ENCODE assay signal across 8 cellular contexts in the genomic region with DNA sequence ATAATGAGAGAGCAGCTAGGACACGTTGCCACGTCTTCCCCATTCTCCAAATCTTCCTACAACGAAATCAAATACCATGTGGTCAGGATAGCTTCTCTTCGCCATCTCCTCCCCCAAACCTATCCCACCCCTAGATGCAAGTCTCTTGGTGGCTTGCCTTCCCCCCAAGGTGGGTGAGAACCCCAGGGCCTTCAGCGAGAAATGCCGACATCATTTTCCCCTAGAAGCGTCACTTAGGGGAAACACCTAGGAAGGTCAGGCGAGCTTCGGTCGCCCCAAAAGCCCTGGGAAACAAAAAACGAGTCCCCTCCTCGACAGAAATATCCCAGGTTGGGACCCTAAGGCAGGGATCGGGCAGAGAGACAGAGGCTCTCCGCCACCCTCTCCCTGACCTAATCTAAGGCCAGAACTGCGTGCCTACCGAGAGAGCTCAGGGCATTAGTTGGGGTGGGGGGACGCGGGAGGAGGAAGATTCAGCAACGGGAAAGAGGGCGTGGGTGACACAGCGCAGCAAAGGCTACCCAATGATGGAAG. TPM values are rescaled to one million over a fixed set of nuclear protein-coding genes. Genes with fewer than 3 reads are reported as not detected.
DNase-seq lines count a peak whose midpoint lies in the region; ATAC-seq and TF ChIP-seq lines count a peak whose summit lies in the region.

No MANE protein-coding gene starts in this region.

- 0 to 1% (median 0%) methylated on average over 21 of the region's 21 CpGs for WGBS in psoas muscle, 3 donors

- POLR2A ChIA-PET in Panc1 (lab: Charles Lee), result interaction anchor here (0.5 to 0.8 kb wide), 5 partner anchors 17 to 634 kb away, joined by 3 to 12 read pairs (median 3); no protein-coding TSS in a partner anchor

- no peaks in the 10 kb centered on the region for H3K9me3 ChIP-seq in Panc1 (ENCODE audit: control insufficient read depth, insufficient read depth, low read depth, low read length)
- no peaks in the 10 kb centered on the region for H3K9me3 ChIP-seq in psoas muscle

- in situ Hi-C loops in Panc1 (cut with HindIII; ENCODE audit: low pct_unique_long_range_greater_than_20kb, low sequenced_read_pairs), result no loop called here

- CTCF ChIA-PET in Panc1 (lab: Charles Lee), result no interaction called here

- intact Hi-C loops in Panc1 (cut with micrococcal nuclease; ENCODE audit: unreplicated experiment), result no loop called here
- intact Hi-C loops in psoas muscle (cut with DNase I), result no loop called here

- H3K36me3 ChIP-seq in Panc1 (ENCODE audit: control insufficient read depth, insufficient read depth, low read length) (peaks cover 18% of the 10 kb centered on the region), psoas muscle (ENCODE audit: insufficient read depth in 1 of 2, low read depth in 1 of 2) (peaks cover 9 to 31% of the 10 kb centered on the region in 2 donors)

- TF ChIP-seq CTCF in 22Rv1 (IDR thresholded peaks at IDR 0.05) (no peak), Panc1 (IDR thresholded peaks at IDR 0.05) (no peak), epithelial cell of proximal tubule (conservative IDR thresholded peaks at IDR 0.05; ENCODE audit: low read depth, low read length) (no peak), psoas muscle (IDR thresholded peaks at IDR 0.05) (no peak)

- H3K27ac ChIP-seq in 22Rv1 (peak overlapping the region; percentile 83), Panc1 (ENCODE audit: low read length) (peak overlapping the region; percentile 90), psoas muscle (peak overlapping the region; percentile 89)

- ATAC-seq in GM21360 (IDR thresholded peaks at IDR 0.05; ENCODE audit: unreplicated experiment) (peak; percentile 4), Panc1 (no peak), psoas muscle (no peak), HG03342 (IDR thresholded peaks at IDR 0.05; ENCODE audit: unreplicated experiment) (no peak)

- DNase-seq in Panc1 (ENCODE audit: low read depth, low spot score) (no peak), epithelial cell of proximal tubule (ENCODE audit: low read depth) (no peak), psoas muscle (no peak), NCI-H345 treated with DMSO at 0.1 percent for 48 hours (lab: John Stamatoyannopoulos, UW; ENCODE audit: unreplicated experiment) (no peak), NCI-H2171 (lab: John Stamatoyannopoulos, UW) (no peak)

- no peaks in the 10 kb centered on the region for H3K27me3 ChIP-seq in Panc1 (ENCODE audit: control insufficient read depth, insufficient read depth, low read length)
- H3K27me3 ChIP-seq in psoas muscle (ENCODE audit: insufficient read depth in 3 of 3, low read length in 2 of 3), result no peaks in the 10 kb centered on the region

- peak overlapping the region; percentile 99 for H3K4me3 ChIP-seq in Panc1 (ENCODE audit: low read depth in 2 of 2, low read length in 2 of 2)
- H3K4me3 ChIP-seq in epithelial cell of proximal tubule (ENCODE audit: low read depth, low read length), result peak overlapping the region; percentile 96
- H3K4me3 ChIP-seq in psoas muscle, result peak overlapping the region; percentile 74

- BruUV-seq in Panc1 (replicated peaks; lab: Mats Ljungman, UMichigan), result no TSS peak

- H3K4me1 ChIP-seq in Panc1 (ENCODE audit: control insufficient read depth, insufficient read depth, low read length) (peaks cover 9% of the 10 kb centered on the region; the same call in 1 of the 2 replicates), psoas muscle (peaks cover 65% of the 10 kb centered on the region)

RNA-seq across cellular contexts. Expression of gene DPH3, which starts 0.5 kb away (rescaled TPM):
- total RNA-seq in Panc1 (2021; ENCODE audit: unreplicated experiment) (16.5 TPM), epithelial cell of proximal tubule (12.6 and 19.0 TPM in 2 replicates), psoas muscle (10 to 100 TPM; 23.5 to 53.3 (median 43.3) TPM)
- polyA plus RNA-seq in Panc1 (2012; ENCODE audit: insufficient read length), result 7.5 TPM
- polyA plus RNA-seq in psoas muscle, result 100 to 1,000 TPM in 1 of 3 donors, 10 to 100 TPM in 2; 33.4 to 108 (median 76.9) TPM

RNA-seq across cellular contexts. Expression of gene OXNAD1, which starts 0.8 kb away (rescaled TPM):
- total RNA-seq in Panc1 (2021; ENCODE audit: unreplicated experiment) (6.6 TPM), epithelial cell of proximal tubule (6.1 and 14.2 TPM in 2 replicates), psoas muscle (10 to 100 TPM in 2 of 4 donors, 1 to 10 TPM in 2; 5.4 to 15.5 (median 9.0) TPM)
- polyA plus RNA-seq in Panc1 (2012; ENCODE audit: insufficient read length), result 4.1 TPM
- 10 to 100 TPM in 2 of 3 donors, 1 to 10 TPM in 1; 8.2 to 24.4 (median 11.9) TPM for polyA plus RNA-seq in psoas muscle
